In the genomic region with DNA sequence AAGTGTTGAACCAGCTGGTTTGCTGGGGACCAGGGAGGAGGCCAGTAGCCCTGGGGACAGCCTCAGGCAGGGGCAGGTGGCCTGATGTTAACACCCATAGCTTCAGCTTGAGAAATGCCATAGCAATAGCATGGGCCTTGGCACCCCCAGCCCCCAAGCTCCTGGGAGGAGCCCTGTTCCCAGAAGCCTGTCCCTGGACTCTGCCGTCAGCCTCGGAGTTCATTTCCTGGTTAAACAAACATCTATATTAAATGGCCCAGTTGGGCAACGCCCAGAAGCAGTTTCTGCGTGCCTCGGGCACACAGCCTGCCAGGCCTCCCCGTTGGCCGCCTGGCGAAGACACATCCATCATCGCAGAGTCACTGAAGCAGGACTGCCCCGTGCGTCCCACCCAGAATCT, we compare ENCODE assay signal across 9 cellular contexts. TPM values are rescaled to one million over a fixed set of nuclear protein-coding genes. Genes with fewer than 3 reads are reported as not detected.
A peak's percentile ranks its signal among the peaks of the same experiment; 100 is the strongest.
DNase-seq lines count a peak whose midpoint lies in the region; ATAC-seq and TF ChIP-seq lines count a peak whose summit lies in the region.
"Had no signal": no experiment of that assay in that cellular context is flagged by ENCODE, and none has a peak within 500 bp of the region (broad histone marks: within the 10 kb centered on the region; RNA-seq: fewer than 3 reads in every experiment).

No MANE protein-coding gene starts in this region.

- no peak overlapping the region for H2BK12ac ChIP-seq in trophoblast cell (ENCODE audit: low read length)

- no peak for TF ChIP-seq POLR2A in esophagus squamous epithelium (IDR thresholded peaks at IDR 0.05)

- H3K9me3 Mint-ChIP-seq in mesothelial cell of epicardium = no peaks in the 10 kb centered on the region

- no peak overlapping the region for H2BK120ac ChIP-seq in trophoblast cell (ENCODE audit: insufficient read depth, low read length, poor library complexity)

- TF ChIP-seq CTCF in esophagus squamous epithelium (IDR thresholded peaks at IDR 0.05) (no peak), mesothelial cell of epicardium (IDR thresholded peaks at IDR 0.05; ENCODE audit: unreplicated experiment) (no peak)

- intact Hi-C loops in esophagus squamous epithelium (cut with DNase I) = no loop called here

- no peaks in the 10 kb centered on the region for H3K79me2 ChIP-seq in trophoblast cell (ENCODE audit: control insufficient read depth, insufficient read depth, low read length, poor library complexity)

- no peak overlapping the region for H3K18ac ChIP-seq in trophoblast cell (ENCODE audit: low read length)

- no peak overlapping the region for H4K8ac ChIP-seq in trophoblast cell (ENCODE audit: low read depth, low read length)

- peaks cover 24% of the 10 kb centered on the region for H3K4me1 Mint-ChIP-seq in mesothelial cell of epicardium

- no peak overlapping the region for H3K14ac ChIP-seq in trophoblast cell (ENCODE audit: low read length)

- peak overlapping the region; percentile 7 to 80 (median 59) for H3K27ac ChIP-seq in esophagus squamous epithelium
- no peak overlapping the region for H3K27ac ChIP-seq in trophoblast cell (ENCODE audit: low read depth, low read length)

- no peak overlapping the region for H4K91ac ChIP-seq in trophoblast cell (ENCODE audit: low read depth, low read length)

- H3K36me3 Mint-ChIP-seq in mesothelial cell of epicardium = no peaks in the 10 kb centered on the region

- WGBS in esophagus squamous epithelium, 2 donors = 40% methylated on average over 2 of the region's 11 CpGs; no CpG with 5 or more reads in 1 of the 2 donors
- no CpG with 5 or more reads among the region's 11 CpGs for WGBS in trophoblast cell (ENCODE audit: extremely low coverage, insufficient coverage, insufficient read length)

- no peaks in the 10 kb centered on the region for H3K79me1 ChIP-seq in trophoblast cell (ENCODE audit: low read length)

- H3K9ac ChIP-seq in trophoblast cell (ENCODE audit: low read length) = no peak overlapping the region

- H3K9me3 ChIP-seq in esophagus squamous epithelium (no peaks in the 10 kb centered on the region), trophoblast cell (ENCODE audit: insufficient read depth, low read depth, low read length) (no peaks in the 10 kb centered on the region)

- peaks cover 0 to 9% (median 0%) of the 10 kb centered on the region in 3 donors for H3K36me3 ChIP-seq in esophagus squamous epithelium
- peaks cover 0 to 2% of the 10 kb centered on the region in 2 experiments for H3K36me3 ChIP-seq in trophoblast cell (ENCODE audit: control insufficient read depth in 1 of 2, insufficient read depth in 2 of 2, low read length in 2 of 2)

- peaks cover 3% of the 10 kb centered on the region for H3K27me3 Mint-ChIP-seq in mesothelial cell of epicardium (ENCODE audit: low read depth)

- no peak overlapping the region for H3K4me3 Mint-ChIP-seq in mesothelial cell of epicardium

- DNase-seq in A172 (ENCODE audit: low spot score) = peak; percentile 70
- DNase-seq in M059J (ENCODE audit: low read depth) = peak; percentile 32
- DNase-seq in esophagus squamous epithelium (lab: John Stamatoyannopoulos, UW) = peak; percentile 7
- no peak for DNase-seq in mesothelial cell of epicardium (ENCODE audit: low spot score in 2 of 2, unreplicated experiment in 2 of 2)
- no peak for DNase-seq in trophoblast cell
- DNase-seq in AML-193 (lab: John Stamatoyannopoulos, UW) = no peak
- DNase-seq in NCI-H2107 (lab: John Stamatoyannopoulos, UW) = no peak

- no peak overlapping the region for H2AFZ ChIP-seq in trophoblast cell (ENCODE audit: insufficient read depth, low read length, poor library complexity)

- no peak overlapping the region for H3K4me3 ChIP-seq in esophagus squamous epithelium
- H3K4me3 ChIP-seq in trophoblast cell (ENCODE audit: low read depth, low read length) = no peak overlapping the region
- H3K4me3 ChIP-seq: K562 had no signal

- H2AK5ac ChIP-seq in trophoblast cell (ENCODE audit: low read length) = no peak overlapping the region

- peak overlapping the region; percentile 77 for H3K27ac Mint-ChIP-seq in mesothelial cell of epicardium

- peaks cover 5 to 32% (median 23%) of the 10 kb centered on the region in 3 donors for H3K4me1 ChIP-seq in esophagus squamous epithelium
- H3K4me1 ChIP-seq in trophoblast cell (ENCODE audit: control insufficient read depth in 1 of 2, insufficient read depth in 2 of 2, low read length in 2 of 2) = peaks cover 0 to 2% of the 10 kb centered on the region in 2 experiments

- no peak overlapping the region for H2BK5ac ChIP-seq in trophoblast cell (ENCODE audit: low read depth, low read length, poor library complexity)

- H3K27me3 ChIP-seq in esophagus squamous epithelium (no peaks in the 10 kb centered on the region), trophoblast cell (ENCODE audit: insufficient read depth, low read length) (no peaks in the 10 kb centered on the region)

- H3K23ac ChIP-seq in trophoblast cell (ENCODE audit: low read length) = no peak overlapping the region

- ATAC-seq in GM18870 (IDR thresholded peaks at IDR 0.05; ENCODE audit: unreplicated experiment) = no peak
- ATAC-seq: K562 had no signal

- H3K4me2 ChIP-seq in trophoblast cell (ENCODE audit: low read length) = no peak overlapping the region

- no peak overlapping the region for H3K4ac ChIP-seq in trophoblast cell (ENCODE audit: low read depth, low read length)

- no peak overlapping the region for H4K12ac ChIP-seq in trophoblast cell (ENCODE audit: low read depth, low read length)

RNA-seq across cellular contexts. Expression of a gene that starts 58.2 kb away (rescaled TPM):
- total RNA-seq in A172 (2014; rRNA removed; shearing (Covaris generic)) = not detected in 2 replicates
- 0.05 TPM in 1 of 2 replicates, not detected in the other for total RNA-seq in M059J (2014; rRNA removed; shearing (Covaris generic))
- total RNA-seq in esophagus squamous epithelium = 10 to 100 TPM in 1 of 4 donors, 1 to 10 TPM in 2, under 1 TPM in 1; 0.80 to 12.0 (median 3.9) TPM
- total RNA-seq in mesothelial cell of epicardium = 3.2 to 3.5 TPM (median 3.4 TPM) in 3 replicates
- polyA plus RNA-seq in trophoblast cell (2013) = 23.6 and 27.1 TPM in 2 replicates
- polyA plus RNA-seq: K562 had no signal

Comparison
In these comparisons a context has a peak if more than half of its experiments do, and no peak if none do; other contexts are left out.
1. DNase-seq: peak in A172 (single experiment), M059J (single experiment) and esophagus squamous epithelium (single experiment); none in mesothelial cell of epicardium (0 of 2), trophoblast cell (0 of 2), AML-193 (0 of 2) and NCI-H2107 (single experiment).